ENCODE assay signal across 9 cellular contexts in genomic region chr5:67301285-67301904, GRCh38.
DNase-seq lines count a peak whose midpoint lies in the region; ATAC-seq, FAIRE-seq and TF ChIP-seq lines count a peak whose summit lies in the region.
"Had no signal": no experiment of that assay in that cellular context is flagged by ENCODE, and none has a peak within 500 bp of the region (broad histone marks: within the 10 kb centered on the region; RNA-seq: fewer than 3 reads in every experiment).

No MANE protein-coding gene starts in this region.

- no peak overlapping the region for H2AFZ ChIP-seq in GM12878 (ENCODE audit: control insufficient read depth, low read depth, low read length)

- POLR2A ChIA-PET in GM12878 (lab: Charles Lee): interaction anchor here (0.6 kb wide), 1 partner anchor 457 kb away, joined by 4 read pairs; no protein-coding TSS in a partner anchor
- POLR2A ChIA-PET in activated CD4-positive, alpha-beta memory T cell treated with anti-CD3 and anti-CD28 coated beads, Interleukin-2, amount 10 ng/mL, durations not matched to agents 7 days and 5 days (lab: Charles Lee): no interaction called here
- POLR2A ChIA-PET in T-cell (lab: Charles Lee): interaction anchor here in 1 of 2 donors (0.6 kb wide), 1 partner anchor 469 kb away, joined by 3 read pairs; no protein-coding TSS in a partner anchor

- ATAC-seq in GM12878 (peak; percentile 29; the same call in 2 of the 3 replicates), left lobe of liver (peak; percentile 32), upper lobe of left lung (ENCODE audit: low FRiP score in 2 of 2) (peak; percentile 53 to 88), T-cell (replicated peaks in 1 of 4) (no peak)

- H3K9ac ChIP-seq in GM12878 (ENCODE audit: control insufficient read depth, insufficient read depth, low read length): no peak overlapping the region

- TF ChIP-seq POLR2A in GM12878 (IDR thresholded peaks at IDR 0.05; ENCODE audit: low read depth, low read length) (no peak), upper lobe of left lung (IDR thresholded peaks at IDR 0.05) (no peak)

- in situ Hi-C loops in GM12878 (cut with MboI): no loop called here
- in situ Hi-C loops in HAP-1 (cut with MboI; ENCODE audit: low sequenced_read_pairs): no loop called here

- peaks cover 3% of the 10 kb centered on the region for H3K9me3 Mint-ChIP-seq in activated CD4-positive, alpha-beta memory T cell treated with anti-CD3 and anti-CD28 coated beads, Interleukin-2, amount 10 ng/mL, durations not matched to agents 7 days and 5 days
- H3K9me3 Mint-ChIP-seq in T-cell: no peaks in the 10 kb centered on the region
- H3K9me3 Mint-ChIP-seq: activated T-cell treated with anti-CD3 and anti-CD28 coated beads, Interleukin-2, amount 50 U/mL, for 24 hours had no signal

- no peaks in the 10 kb centered on the region for H4K20me1 ChIP-seq in GM12878 (ENCODE audit: control insufficient read depth, insufficient read depth)

- WGBS in GM12878 (ENCODE audit: insufficient coverage, insufficient replicate concordance, low lambda C conversion rate, missing lambda C conversion rate): 25% methylated on average over 8 of the region's 8 CpGs
- 46 to 50% methylated on average over 8 of the region's 8 CpGs for WGBS in upper lobe of left lung, 2 donors

- intact Hi-C loops in GM12878 (cut with micrococcal nuclease; ENCODE audit: unreplicated experiment) (no loop called here), head of caudate nucleus (cut with DNase I) (no loop called here)

- no peak for TF ChIP-seq RAD21 in GM12878 (IDR thresholded peaks at IDR 0.05; ENCODE audit: insufficient read depth, low read depth, low read length)

- SMC1A ChIA-PET in GM12878 (lab: Charles Lee; ENCODE audit: uncharacterized antibody, unreplicated experiment): interaction anchor here (1.0 to 1.5 kb wide), 2 partner anchors 13 to 64 kb away, joined by 3 to 4 read pairs; no protein-coding TSS in a partner anchor

- TF ChIP-seq EP300 in GM12878 (IDR thresholded peaks at IDR 0.05; ENCODE audit: borderline replicate concordance in 1 of 2, control insufficient read depth in 1 of 2, low read depth in 2 of 2, low read length in 2 of 2) (no peak), upper lobe of left lung (IDR thresholded peaks at IDR 0.05) (peak in 2 of 4 donors; percentile 24 to 70)

- H3K27ac Mint-ChIP-seq in activated CD4-positive, alpha-beta memory T cell treated with anti-CD3 and anti-CD28 coated beads, Interleukin-2, amount 10 ng/mL, durations not matched to agents 7 days and 5 days: no peak overlapping the region
- no peak overlapping the region for H3K27ac Mint-ChIP-seq in T-cell
- H3K27ac Mint-ChIP-seq: activated T-cell treated with anti-CD3 and anti-CD28 coated beads, Interleukin-2, amount 50 U/mL, for 24 hours had no signal

- RAD21 ChIA-PET in GM12878 (lab: Charles Lee; ENCODE audit: unreplicated experiment): no interaction called here

- no peak overlapping the region for H3K4me3 Mint-ChIP-seq in activated CD4-positive, alpha-beta memory T cell treated with anti-CD3 and anti-CD28 coated beads, Interleukin-2, amount 10 ng/mL, durations not matched to agents 7 days and 5 days
- H3K4me3 Mint-ChIP-seq in T-cell: no peak overlapping the region
- H3K4me3 Mint-ChIP-seq: activated T-cell treated with anti-CD3 and anti-CD28 coated beads, Interleukin-2, amount 50 U/mL, for 24 hours had no signal

- H3K4me2 ChIP-seq in GM12878 (ENCODE audit: control insufficient read depth, insufficient read depth): no peak overlapping the region

- H3K36me3 ChIP-seq in GM12878 (ENCODE audit: control insufficient read depth in 2 of 2, insufficient read depth in 2 of 2, low read length in 1 of 2) (no peaks in the 10 kb centered on the region), upper lobe of left lung (no peaks in the 10 kb centered on the region), HAP-1 (replicated peaks) (no peaks in the 10 kb centered on the region)

- peak; percentile 84 for DNase-seq in HT1080 (ENCODE audit: low read depth)
- no peak for DNase-seq in GM12878 (ENCODE audit: low read depth, low spot score)
- no peak for DNase-seq in left lobe of liver (ENCODE audit: low spot score)
- DNase-seq in upper lobe of left lung: peak in 1 of 2 donors; percentile 66
- DNase-seq in head of caudate nucleus: no peak
- no peak for DNase-seq in activated CD4-positive, alpha-beta memory T cell treated with anti-CD3 and anti-CD28 coated beads, Interleukin-2, amount 10 ng/mL, durations not matched to agents 7 days and 5 days
- no peak for DNase-seq in HAP-1 (ENCODE audit: low spot score in 2 of 2)
- no peak for DNase-seq in T-cell
- DNase-seq: activated T-cell treated with anti-CD3 and anti-CD28 coated beads, Interleukin-2, amount 50 U/mL, for 24 hours had no signal

- no peaks in the 10 kb centered on the region for H3K27me3 ChIP-seq in GM12878 (replicated peaks in 1 of 2; ENCODE audit: control insufficient read depth in 2 of 2, insufficient read depth in 2 of 2, low read length in 1 of 2)
- no peaks in the 10 kb centered on the region for H3K27me3 ChIP-seq in upper lobe of left lung
- H3K27me3 ChIP-seq in HAP-1 (ENCODE audit: low read depth): no peaks in the 10 kb centered on the region

- no peaks in the 10 kb centered on the region for H3K9me3 ChIP-seq in GM12878 (replicated peaks; ENCODE audit: control insufficient read depth, insufficient read depth, low read length)
- H3K9me3 ChIP-seq in upper lobe of left lung: no peaks in the 10 kb centered on the region
- no peaks in the 10 kb centered on the region for H3K9me3 ChIP-seq in HAP-1

- no peak overlapping the region for H3K27ac ChIP-seq in GM12878 (ENCODE audit: control insufficient read depth, insufficient read depth)
- H3K27ac ChIP-seq in upper lobe of left lung: peak overlapping the region; percentile 34 to 79 (median 69)

- CTCF ChIA-PET in GM12878 (lab: Yijun Ruan, JAX): interaction anchor here (0.7 kb wide), 1 partner anchor 257 kb away, joined by 3 read pairs; no protein-coding TSS in a partner anchor
- CTCF ChIA-PET in activated CD4-positive, alpha-beta memory T cell treated with anti-CD3 and anti-CD28 coated beads, Interleukin-2, amount 10 ng/mL, durations not matched to agents 7 days and 5 days (lab: Charles Lee): no interaction called here
- CTCF ChIA-PET in T-cell (lab: Charles Lee): no interaction called here

- peaks cover 8% of the 10 kb centered on the region for H3K4me1 Mint-ChIP-seq in activated CD4-positive, alpha-beta memory T cell treated with anti-CD3 and anti-CD28 coated beads, Interleukin-2, amount 10 ng/mL, durations not matched to agents 7 days and 5 days
- peaks cover 0 to 3% (median 3%) of the 10 kb centered on the region in 3 donors for H3K4me1 Mint-ChIP-seq in T-cell

- H3K36me3 Mint-ChIP-seq in activated CD4-positive, alpha-beta memory T cell treated with anti-CD3 and anti-CD28 coated beads, Interleukin-2, amount 10 ng/mL, durations not matched to agents 7 days and 5 days (ENCODE audit: low read depth): no peaks in the 10 kb centered on the region
- H3K36me3 Mint-ChIP-seq in T-cell: no peaks in the 10 kb centered on the region

- no peaks in the 10 kb centered on the region for H3K4me1 ChIP-seq in GM12878 (ENCODE audit: control insufficient read depth, insufficient read depth, low read length)
- H3K4me1 ChIP-seq in upper lobe of left lung: peaks cover 27 to 55% (median 41%) of the 10 kb centered on the region in 4 donors
- H3K4me1 ChIP-seq in HAP-1: no peaks in the 10 kb centered on the region

- no peak for FAIRE-seq in GM12878 (lab: Jason Lieb, UNC)

- H3K79me2 ChIP-seq in GM12878 (ENCODE audit: control insufficient read depth, insufficient read depth, low read length): no peaks in the 10 kb centered on the region

- no TSS peak for BruUV-seq in GM12878 (replicated peaks; lab: Mats Ljungman, UMichigan)

- H3K27me3 Mint-ChIP-seq in activated CD4-positive, alpha-beta memory T cell treated with anti-CD3 and anti-CD28 coated beads, Interleukin-2, amount 10 ng/mL, durations not matched to agents 7 days and 5 days: no peaks in the 10 kb centered on the region
- peaks cover 0 to 20% of the 10 kb centered on the region in 2 donors for H3K27me3 Mint-ChIP-seq in T-cell
- H3K27me3 Mint-ChIP-seq: activated T-cell treated with anti-CD3 and anti-CD28 coated beads, Interleukin-2, amount 50 U/mL, for 24 hours had no signal

- H3K4me3 ChIP-seq in GM12878 (no peak overlapping the region), upper lobe of left lung (no peak overlapping the region), HAP-1 (no peak overlapping the region)

- TF ChIP-seq CTCF in GM12878 (IDR thresholded peaks at IDR 0.05 in 2 of 3, conservative IDR thresholded peaks at IDR 0.05 in 1 of 3; ENCODE audit: control insufficient read depth in 2 of 3, extremely low read depth in 1 of 3, insufficient read depth in 1 of 3, low read depth in 3 of 3, low read length in 3 of 3): no peak
- TF ChIP-seq CTCF in upper lobe of left lung (IDR thresholded peaks at IDR 0.05): no peak

TF ChIP-seq in GM12878, 131 proteins besides CTCF, POLR2A, EP300 and RAD21 (continues in another document):
- TF ChIP-seq POLR2AphosphoS2 (IDR thresholded peaks at IDR 0.05; ENCODE audit: low read depth, low read length) (no peak), SREBF2 (IDR thresholded peaks at IDR 0.05; ENCODE audit: low read length) (no peak), HSF1 (IDR thresholded peaks at IDR 0.05; ENCODE audit: low read depth, low read length) (no peak), EED (IDR thresholded peaks at IDR 0.05; ENCODE audit: low read depth) (peak; percentile 38; the same call in 1 of the 2 replicates), MTA2 (IDR thresholded peaks at IDR 0.05; ENCODE audit: low read depth) (0 out of 2 replicates have a peak, but pooled peaks have one; percentile 13), NFIC (IDR thresholded peaks at IDR 0.05; ENCODE audit: low read depth, low read length) (no peak)

Comparison
In these comparisons a context has a peak if more than half of its experiments do, and no peak if none do; other contexts are left out.
1. ATAC-seq: peak in GM12878 (single experiment), left lobe of liver (single experiment) and upper lobe of left lung (2 of 2); none in T-cell (0 of 4).